In genomic region chr18:8423051-8423558, GRCh38 we compare ENCODE assay signal across 14 cellular contexts.
DNase-seq lines count a peak whose midpoint lies in the region; ATAC-seq, FAIRE-seq and TF ChIP-seq lines count a peak whose summit lies in the region.
"Had no signal": no experiment of that assay in that cellular context is flagged by ENCODE, and none has a peak within 500 bp of the region (broad histone marks: within the 10 kb centered on the region; RNA-seq: fewer than 3 reads in every experiment).

No MANE protein-coding gene starts in this region.

- TF ChIP-seq CTCF in A549 (IDR thresholded peaks at IDR 0.05), result no peak
- no peak for TF ChIP-seq CTCF in HFF-Myc (IDR thresholded peaks at IDR 0.05; ENCODE audit: low read depth, low read length, missing control alignments)
- TF ChIP-seq CTCF in brain microvascular endothelial cell (IDR thresholded peaks at IDR 0.05; ENCODE audit: low read depth, low read length, missing control alignments), result no peak
- TF ChIP-seq CTCF in keratinocyte (optimal IDR thresholded peaks at IDR 0.05 in 1 of 3, IDR thresholded peaks at IDR 0.05 in 1 of 3, conservative IDR thresholded peaks at IDR 0.05 in 1 of 3; ENCODE audit: extremely low read depth in 1 of 3, insufficient read depth in 2 of 3, low read length in 3 of 3), result no peak

- in situ Hi-C loops in brain microvascular endothelial cell (cut with HindIII; ENCODE audit: low pct_ligation_motif_present, low sequenced_read_pairs), result no loop called here

- no peaks in the 10 kb centered on the region for H3K27me3 ChIP-seq in brain microvascular endothelial cell (replicated peaks)
- no peaks in the 10 kb centered on the region for H3K27me3 ChIP-seq in keratinocyte (ENCODE audit: control insufficient read depth, extremely low read depth, insufficient read depth, low read length)

- peak overlapping the region in 1 of 2 experiments; percentile 71; a peak in 3 of 6 replicates for H3K27ac ChIP-seq in A549
- no peak overlapping the region for H3K27ac ChIP-seq in brain microvascular endothelial cell
- H3K27ac ChIP-seq in keratinocyte (ENCODE audit: control insufficient read depth, insufficient read depth, low read length), result peak overlapping the region; percentile 26
- H3K27ac ChIP-seq: VCaP had no signal

- no peak for TF ChIP-seq RAD21 in A549 (conservative IDR thresholded peaks at IDR 0.05 in 1 of 2, IDR thresholded peaks at IDR 0.05 in 1 of 2)

- no peak overlapping the region for H3K4me2 ChIP-seq in A549
- H3K4me2 ChIP-seq in keratinocyte (ENCODE audit: control insufficient read depth, extremely low read depth, insufficient read depth, low read depth, low read length), result peak overlapping the region; percentile 48

- no peak for TF ChIP-seq POLR2A in A549 (IDR thresholded peaks at IDR 0.05; ENCODE audit: low read length)

- H3K4me1 ChIP-seq in A549 (no peaks in the 10 kb centered on the region), keratinocyte (ENCODE audit: control insufficient read depth, extremely low read depth, insufficient read depth, low read length) (peaks cover 28% of the 10 kb centered on the region)

- H3K79me2 ChIP-seq in keratinocyte (ENCODE audit: control insufficient read depth, insufficient read depth, low read length), result no peaks in the 10 kb centered on the region

- no peaks in the 10 kb centered on the region for H3K9me1 ChIP-seq in keratinocyte (ENCODE audit: control insufficient read depth, extremely low read depth, insufficient read depth, low read length)

- H3K4me3 ChIP-seq in A549, result no peak overlapping the region
- no peak overlapping the region for H3K4me3 ChIP-seq in HFF-Myc (replicated peaks; ENCODE audit: low read depth, low read length)
- H3K4me3 ChIP-seq in brain microvascular endothelial cell (ENCODE audit: low read depth, low read length), result no peak overlapping the region
- H3K4me3 ChIP-seq in keratinocyte (ENCODE audit: control insufficient read depth in 2 of 3, extremely low read depth in 1 of 3, insufficient read depth in 2 of 3, low read depth in 1 of 3, low read length in 3 of 3), result no peak overlapping the region

- no peaks in the 10 kb centered on the region for H3K36me3 ChIP-seq in brain microvascular endothelial cell (replicated peaks)
- no peaks in the 10 kb centered on the region for H3K36me3 ChIP-seq in keratinocyte (ENCODE audit: control insufficient read depth in 2 of 2, extremely low read depth in 1 of 2, insufficient read depth in 2 of 2, low read length in 2 of 2)

- peak overlapping the region; percentile 83 for H2AFZ ChIP-seq in keratinocyte (ENCODE audit: control insufficient read depth, low read length)

- H4K20me1 ChIP-seq in keratinocyte (ENCODE audit: control insufficient read depth, extremely low read depth, insufficient read depth, low read length), result no peaks in the 10 kb centered on the region

- CTCF ChIA-PET in A549 (lab: Yijun Ruan, JAX), result interaction anchor here (1.1 kb wide), 1 partner anchor 26 kb away, joined by 3 read pairs; no protein-coding TSS in a partner anchor

- 59% methylated on average over 8 of the region's 11 CpGs for WGBS in A549 (ENCODE audit: missing lambda C conversion rate)

- ATAC-seq in A549 (0 out of 6 replicates have a peak, but pooled peaks of 1 of the 2 experiments have one; percentile 47), GM19023 (IDR thresholded peaks at IDR 0.05; ENCODE audit: unreplicated experiment) (no peak)
- ATAC-seq: activated T-cell treated with anti-CD3 and anti-CD28 coated beads, Interleukin-2, amount 50 U/mL, for 72 hours; Panc1 had no signal

- dilution Hi-C loops in keratinocyte (cut with MboI; ENCODE audit: extremely low pct_ligation_motif_present, low sequenced_read_pairs), result no loop called here

- POLR2A ChIA-PET in A549 (lab: Yijun Ruan, JAX), result no interaction called here

- DNase-seq in A549 (ENCODE audit: low read depth in 1 of 2, low spot score in 1 of 2) (no peak), HFF-Myc (ENCODE audit: extremely low read depth, low read depth) (peak; percentile 26), brain microvascular endothelial cell (peak; percentile 64), keratinocyte (ENCODE audit: low read depth, low spot score) (no peak), putamen (ENCODE audit: low spot score) (no peak), OCI-M2 (lab: John Stamatoyannopoulos, UW; ENCODE audit: unreplicated experiment) (no peak), DMS79 treated with DMSO at 0.1 percent for 48 hours (lab: John Stamatoyannopoulos, UW) (no peak)
- DNase-seq: activated T-cell treated with anti-CD3 and anti-CD28 coated beads, Interleukin-2, amount 50 U/mL, for 72 hours; HCEC 1CT; hippocampal formation; stimulated activated CD4-positive, alpha-beta T cell treated with anti-CD3 and anti-CD28 coated beads, Interleukin-15, amount 100 ng/mL, for 24 hours had no signal

- no peak overlapping the region for H3K9ac ChIP-seq in keratinocyte (ENCODE audit: control insufficient read depth, extremely low read depth, insufficient read depth, low read length)

- no peak for FAIRE-seq in A549 (lab: Jason Lieb, UNC)
- no peak for FAIRE-seq in keratinocyte (lab: Jason Lieb, UNC)

- no peaks in the 10 kb centered on the region for H3K9me3 ChIP-seq in A549
- H3K9me3 ChIP-seq in keratinocyte (ENCODE audit: control insufficient read depth, low read depth, low read length), result no peaks in the 10 kb centered on the region

- TF ChIP-seq EP300 in A549 (IDR thresholded peaks at IDR 0.05), result no peak

TF ChIP-seq in A549, 52 proteins besides CTCF, POLR2A, EP300 and RAD21:
- no peak for TF ChIP-seq ZNF302 (CRISPR knock-in tag; IDR thresholded peaks at IDR 0.05)
- no peak for TF ChIP-seq FOSL2 (IDR thresholded peaks at IDR 0.05)
- peak; percentile 23; the same call in 1 of the 2 replicates for TF ChIP-seq FOSL2 (CRISPR knock-in tag; IDR thresholded peaks at IDR 0.05)

Comparison
In these comparisons a context has a peak if more than half of its experiments do, and no peak if none do; other contexts are left out.
1. DNase-seq: peak in HFF-Myc (single experiment) and brain microvascular endothelial cell (single experiment); none in A549 (0 of 2), keratinocyte (single experiment), putamen (single experiment), OCI-M2 (single experiment) and DMS79 treated with DMSO at 0.1 percent for 48 hours (single experiment).